Comparison of ENCODE assay signal across 1 cellular context in genomic region chr2:118853129-118853640, GRCh38.
TF ChIP-seq lines count a peak whose summit lies in the region.

No MANE protein-coding gene starts in this region.

TF ChIP-seq in WTC11, 78 proteins besides CTCF, POLR2A, EP300 and RAD21 (continued from another document):
- no peak for TF ChIP-seq ZNF512 (CRISPR knock-in tag; IDR thresholded peaks at IDR 0.05; ENCODE audit: borderline replicate concordance)
- no peak for TF ChIP-seq ZNF396 (CRISPR knock-in tag; IDR thresholded peaks at IDR 0.05; ENCODE audit: borderline replicate concordance)
- no peak for TF ChIP-seq NR1H2 (CRISPR knock-in tag; IDR thresholded peaks at IDR 0.05)
- no peak for TF ChIP-seq ZNF263 (CRISPR knock-in tag; IDR thresholded peaks at IDR 0.05; ENCODE audit: low read depth)
- TF ChIP-seq, protein P1, sequence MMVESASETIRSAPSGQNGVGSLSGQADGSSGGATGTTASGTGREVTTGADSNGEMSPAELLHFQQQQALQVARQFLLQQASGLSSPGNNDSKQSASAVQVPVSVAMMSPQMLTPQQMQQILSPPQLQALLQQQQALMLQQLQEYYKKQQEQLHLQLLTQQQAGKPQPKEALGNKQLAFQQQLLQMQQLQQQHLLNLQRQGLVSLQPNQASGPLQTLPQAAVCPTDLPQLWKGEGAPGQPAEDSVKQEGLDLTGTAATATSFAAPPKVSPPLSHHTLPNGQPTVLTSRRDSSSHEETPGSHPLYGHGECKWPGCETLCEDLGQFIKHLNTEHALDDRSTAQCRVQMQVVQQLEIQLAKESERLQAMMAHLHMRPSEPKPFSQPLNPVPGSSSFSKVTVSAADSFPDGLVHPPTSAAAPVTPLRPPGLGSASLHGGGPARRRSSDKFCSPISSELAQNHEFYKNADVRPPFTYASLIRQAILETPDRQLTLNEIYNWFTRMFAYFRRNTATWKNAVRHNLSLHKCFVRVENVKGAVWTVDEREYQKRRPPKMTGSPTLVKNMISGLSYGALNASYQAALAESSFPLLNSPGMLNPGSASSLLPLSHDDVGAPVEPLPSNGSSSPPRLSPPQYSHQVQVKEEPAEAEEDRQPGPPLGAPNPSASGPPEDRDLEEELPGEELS (CRISPR knock-in tag; IDR thresholded peaks at IDR 0.05), result no peak
- TF ChIP-seq ERG (CRISPR knock-in tag; IDR thresholded peaks at IDR 0.05), result no peak
- no peak for TF ChIP-seq ATF6 (CRISPR knock-in tag; IDR thresholded peaks at IDR 0.05)
- TF ChIP-seq CREM (CRISPR knock-in tag; IDR thresholded peaks at IDR 0.05), result no peak
- no peak for TF ChIP-seq ZNF425 (CRISPR knock-in tag; conservative IDR thresholded peaks at IDR 0.05)
- no peak for TF ChIP-seq FOXP1 (CRISPR knock-in tag; IDR thresholded peaks at IDR 0.05; ENCODE audit: borderline replicate concordance)
- no peak for TF ChIP-seq ZNF121 (CRISPR knock-in tag; IDR thresholded peaks at IDR 0.05)
- no peak for TF ChIP-seq OVOL2 (CRISPR knock-in tag; IDR thresholded peaks at IDR 0.05; ENCODE audit: borderline replicate concordance)
- no peak for TF ChIP-seq ZNF671 (CRISPR knock-in tag; IDR thresholded peaks at IDR 0.05)
- TF ChIP-seq SP1 (CRISPR knock-in tag; conservative IDR thresholded peaks at IDR 0.05), result no peak
- TF ChIP-seq IRF1 (CRISPR knock-in tag; IDR thresholded peaks at IDR 0.05), result no peak
TF ChIP-seq in WTC11: peak in this region for 0.
